Comparison of ENCODE assay signal across 8 cellular contexts in genomic region chr18:58768293-58768974, GRCh38.
DNase-seq lines count a peak whose midpoint lies in the region; ATAC-seq lines count a peak whose summit lies in the region.

No MANE protein-coding gene starts in this region.

- CTCF ChIA-PET in naive thymus-derived CD4-positive, alpha-beta T cell (lab: Charles Lee) = interaction anchor here (0.7 to 2.6 kb wide), 17 partner anchors 9 to 318 kb away, joined by 3 to 43 read pairs (median 4); no protein-coding TSS in a partner anchor

- peaks cover 0 to 1% (median 0%) of the 10 kb centered on the region in 11 donors for H3K9me3 Mint-ChIP-seq in naive thymus-derived CD4-positive, alpha-beta T cell

- intact Hi-C loops in naive thymus-derived CD4-positive, alpha-beta T cell (cut with micrococcal nuclease) = loop anchor here (1.0 to 10.0 kb wide), 4 partner anchors 239 to 444 kb away; no protein-coding TSS in a partner anchor

- H3K4me3 Mint-ChIP-seq in naive thymus-derived CD4-positive, alpha-beta T cell = peak overlapping the region in 8 of 10 donors; percentile 36 to 81 (median 66)

- peaks cover 0 to 19% (median 16%) of the 10 kb centered on the region in 7 donors for H3K4me1 Mint-ChIP-seq in naive thymus-derived CD4-positive, alpha-beta T cell

- no peaks in the 10 kb centered on the region for H3K36me3 ChIP-seq in NT2/D1 (ENCODE audit: insufficient read depth, insufficient read length, low read length)
- no peaks in the 10 kb centered on the region for H3K36me3 ChIP-seq in naive thymus-derived CD4-positive, alpha-beta T cell (ENCODE audit: control insufficient read depth in 2 of 3, insufficient read depth in 3 of 3, low read length in 3 of 3)

- peak; percentile 90 for DNase-seq in COLO668 (lab: John Stamatoyannopoulos, UW; ENCODE audit: unreplicated experiment)
- peak; percentile 91 for DNase-seq in HPDE6-E6E7 (ENCODE audit: extremely low spot score)
- DNase-seq in NT2/D1 (ENCODE audit: low read depth, low spot score) = no peak
- peak; percentile 75 for DNase-seq in activated T-cell treated with anti-CD3 and anti-CD28 coated beads, Interleukin-2, amount 50 U/mL, for 1 hour
- peak; percentile 40 to 71 (median 60) for DNase-seq in naive thymus-derived CD4-positive, alpha-beta T cell
- DNase-seq in stimulated activated naive CD4-positive, alpha-beta T cell (lab: John Stamatoyannopoulos, UW) = peak; percentile 29 to 67 (median 44)

- POLR2A ChIA-PET in naive thymus-derived CD4-positive, alpha-beta T cell (lab: Charles Lee) = interaction anchor here (1.3 kb wide), 1 partner anchor 302 kb away, joined by 4 read pairs; no protein-coding TSS in a partner anchor

- peaks cover 17% of the 10 kb centered on the region for H3K27me3 ChIP-seq in NT2/D1 (ENCODE audit: insufficient read depth, insufficient read length)
- peaks cover 0 to 10% of the 10 kb centered on the region in 2 donors for H3K27me3 ChIP-seq in naive thymus-derived CD4-positive, alpha-beta T cell (ENCODE audit: control insufficient read depth in 2 of 2, insufficient read depth in 2 of 2, low read length in 2 of 2)

- H3K27ac ChIP-seq in naive thymus-derived CD4-positive, alpha-beta T cell (ENCODE audit: low read depth, low read length) = no peak overlapping the region

- H3K36me3 Mint-ChIP-seq in naive thymus-derived CD4-positive, alpha-beta T cell = no peaks in the 10 kb centered on the region

- ATAC-seq in GM21360 (IDR thresholded peaks at IDR 0.05; ENCODE audit: unreplicated experiment) (peak; percentile 78), esophagus mucosa (peak; percentile 89)
- peak; percentile 89 for ATAC-seq in naive thymus-derived CD4-positive, alpha-beta T cell

- H3K4me3 ChIP-seq in NT2/D1 (ENCODE audit: insufficient read length, low read depth) = no peak overlapping the region
- H3K4me3 ChIP-seq in naive thymus-derived CD4-positive, alpha-beta T cell (ENCODE audit: low read length) = no peak overlapping the region

- peak overlapping the region; percentile 26 for H3K9ac ChIP-seq in NT2/D1 (ENCODE audit: insufficient read length, low read depth)

- H3K9me3 ChIP-seq in NT2/D1 (ENCODE audit: insufficient read depth, low read length) = no peaks in the 10 kb centered on the region
- no peaks in the 10 kb centered on the region for H3K9me3 ChIP-seq in naive thymus-derived CD4-positive, alpha-beta T cell (ENCODE audit: control insufficient read depth in 2 of 3, low read length in 3 of 3)

- H3K27ac Mint-ChIP-seq in naive thymus-derived CD4-positive, alpha-beta T cell = no peak overlapping the region

- peaks cover 30 to 63% (median 37%) of the 10 kb centered on the region in 5 donors for H3K27me3 Mint-ChIP-seq in naive thymus-derived CD4-positive, alpha-beta T cell

- no peaks in the 10 kb centered on the region for H3K4me1 ChIP-seq in NT2/D1 (ENCODE audit: insufficient read depth, insufficient read length)
- peaks cover 6 to 17% of the 10 kb centered on the region in 2 donors for H3K4me1 ChIP-seq in naive thymus-derived CD4-positive, alpha-beta T cell (ENCODE audit: control insufficient read depth in 2 of 2, insufficient read depth in 2 of 2, low read length in 2 of 2)
